10 cellular contexts compared by ENCODE assay signal in the genomic region with DNA sequence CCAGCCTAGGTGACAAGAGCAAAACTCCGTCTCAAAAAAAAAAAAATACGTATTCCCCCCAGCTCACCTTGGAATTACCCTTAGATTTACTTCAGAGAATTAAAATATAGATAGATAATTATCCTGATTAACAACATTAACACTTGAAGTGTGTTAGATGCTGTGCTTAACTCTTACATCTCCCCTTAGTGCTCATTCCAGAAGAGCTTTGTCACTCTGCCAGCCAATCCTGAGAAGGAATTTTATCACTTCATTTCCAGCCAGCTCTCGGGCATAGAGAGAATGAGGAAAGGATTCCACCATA. TPM values are rescaled to one million over a fixed set of nuclear protein-coding genes. Genes with fewer than 3 reads are reported as not detected.
DNase-seq lines count a peak whose midpoint lies in the region; ATAC-seq lines count a peak whose summit lies in the region.
"Had no signal": no experiment of that assay in that cellular context is flagged by ENCODE, and none has a peak within 500 bp of the region (broad histone marks: within the 10 kb centered on the region; RNA-seq: fewer than 3 reads in every experiment).

No MANE protein-coding gene starts in this region.

- ATAC-seq in GM18520 (IDR thresholded peaks at IDR 0.05; ENCODE audit: unreplicated experiment) (no peak), HG03039 (IDR thresholded peaks at IDR 0.05; ENCODE audit: unreplicated experiment) (no peak)

- H3K27ac Mint-ChIP-seq in T-helper 2 cell treated with Interferon-gamma antibody and Interleukin-4, amounts not matched to agents 5 μg/mL and 100 μg/mL, for 36 hours, result peak overlapping the region; percentile 78

- no peak overlapping the region for H3K4me3 Mint-ChIP-seq in T-helper 2 cell treated with Interferon-gamma antibody and Interleukin-4, amounts not matched to agents 5 μg/mL and 100 μg/mL, for 36 hours

- H3K36me3 Mint-ChIP-seq in T-helper 2 cell treated with Interferon-gamma antibody and Interleukin-4, amounts not matched to agents 5 μg/mL and 100 μg/mL, for 36 hours (ENCODE audit: low read depth), result peaks cover 28% of the 10 kb centered on the region

- H3K27me3 Mint-ChIP-seq in T-helper 2 cell treated with Interferon-gamma antibody and Interleukin-4, amounts not matched to agents 5 μg/mL and 100 μg/mL, for 36 hours (ENCODE audit: low read depth), result no peaks in the 10 kb centered on the region

- no peaks in the 10 kb centered on the region for H3K9me3 Mint-ChIP-seq in T-helper 2 cell treated with Interferon-gamma antibody and Interleukin-4, amounts not matched to agents 5 μg/mL and 100 μg/mL, for 36 hours

- DNase-seq in T-helper 2 cell treated with Interferon-gamma antibody and Interleukin-4, amounts not matched to agents 5 μg/mL and 100 μg/mL, for 36 hours (ENCODE audit: low spot score), result no peak
- DNase-seq in T-helper 2 cell, result no peak
- peak; percentile 82 for DNase-seq in kidney glomerular epithelial cell (lab: John Stamatoyannopoulos, UW)
- DNase-seq in GF-D8 (lab: John Stamatoyannopoulos, UW), result no peak
- DNase-seq: RPMI8226 had no signal

- peaks cover 34% of the 10 kb centered on the region for H3K4me1 Mint-ChIP-seq in T-helper 2 cell treated with Interferon-gamma antibody and Interleukin-4, amounts not matched to agents 5 μg/mL and 100 μg/mL, for 36 hours (ENCODE audit: low read depth)

- H3K27ac ChIP-seq in angular gyrus (ENCODE audit: low read depth, low read length), result peak overlapping the region; percentile 86
- H3K27ac ChIP-seq in temporal lobe (ENCODE audit: low read depth, low read length), result peak overlapping the region; percentile 95
- H3K27ac ChIP-seq: HL-60 had no signal

RNA-seq across cellular contexts. Expression of gene SHC1, which starts 1.6 kb away (rescaled TPM):
- total RNA-seq in temporal lobe, result 7.4 TPM

RNA-seq across cellular contexts. Expression of gene CKS1B, which starts 2.3 kb away (rescaled TPM):
- total RNA-seq in temporal lobe, result 11.8 TPM

RNA-seq across cellular contexts. Expression of gene PYGO2, which starts 10.6 kb away (rescaled TPM):
- total RNA-seq in temporal lobe, result 10.1 TPM

RNA-seq across cellular contexts. Expression of gene FLAD1, which starts 11.0 kb away (rescaled TPM):
- total RNA-seq in temporal lobe, result 9.8 TPM

RNA-seq across cellular contexts. Expression of gene PBXIP1, which starts 16.3 kb away (rescaled TPM):
- 17.2 TPM for total RNA-seq in temporal lobe
